Comparison of ENCODE assay signal across 12 cellular contexts in genomic region chr10:22651276-22651980, GRCh38.
DNase-seq lines count a peak whose midpoint lies in the region; ATAC-seq and TF ChIP-seq lines count a peak whose summit lies in the region.
"Had no signal": no experiment of that assay in that cellular context is flagged by ENCODE, and none has a peak within 500 bp of the region (broad histone marks: within the 10 kb centered on the region; RNA-seq: fewer than 3 reads in every experiment).

No MANE protein-coding gene starts in this region.

- no peak for TF ChIP-seq CTCF in lower lobe of right lung (IDR thresholded peaks at IDR 0.05)

- H3K27me3 ChIP-seq in lower lobe of right lung (ENCODE audit: low read depth): no peaks in the 10 kb centered on the region
- H3K27me3 ChIP-seq: right lobe of liver had no signal

- H3K9me3 ChIP-seq in lower lobe of right lung: no peaks in the 10 kb centered on the region
- H3K9me3 ChIP-seq: right lobe of liver had no signal

- intact Hi-C loops in lower lobe of right lung (cut with DNase I): no loop called here

- peak; percentile 24 for DNase-seq in stimulated activated CD4-positive, alpha-beta T cell treated with anti-CD3 and anti-CD28 coated beads, Interleukin-1b, Interleukin-23, amount 100 ng/mL, for 48 hours
- no peak for DNase-seq in stimulated activated CD4-positive, alpha-beta T cell treated with anti-CD3 and anti-CD28 coated beads, Interleukin-12 subunit alpha, Interleukin-12 subunit beta, amount 100 ng/mL, for 4 hours
- DNase-seq in activated CD4-positive, alpha-beta T cell treated with anti-CD3 and anti-CD28 coated beads for 48 hours: peak; percentile 62
- DNase-seq in lower lobe of right lung: peak; percentile 67
- DNase-seq in dedifferentiated amniotic fluid mesenchymal stem cell (ENCODE audit: extremely low spot score): no peak
- DNase-seq in glomerular visceral epithelial cell (ENCODE audit: extremely low spot score): no peak
- DNase-seq in NCI-H2196 treated with DMSO at 0.1 percent for 48 hours (lab: John Stamatoyannopoulos, UW; ENCODE audit: unreplicated experiment): no peak
- no peak for DNase-seq in nucleus accumbens (lab: John Stamatoyannopoulos, UW)
- DNase-seq: left cardiac atrium, NCI-H2227 treated with DMSO at 0.1 percent for 48 hours, right lobe of liver had no signal

- peaks cover 82% of the 10 kb centered on the region for H3K4me1 ChIP-seq in lower lobe of right lung

- ATAC-seq in lower lobe of right lung: peak in 1 of 2 donors; percentile 49

- H3K4me3 ChIP-seq in lower lobe of right lung: no peak overlapping the region
- H3K4me3 ChIP-seq: right lobe of liver, SK-N-MC had no signal

- H3K27ac ChIP-seq in lower lobe of right lung: no peak overlapping the region
- H3K27ac ChIP-seq: right lobe of liver, SK-N-MC had no signal

- H3K36me3 ChIP-seq in lower lobe of right lung: no peaks in the 10 kb centered on the region
- H3K36me3 ChIP-seq: right lobe of liver had no signal

Comparison
In these comparisons a context has a peak if more than half of its experiments do, and no peak if none do; other contexts are left out.
1. DNase-seq: peak in stimulated activated CD4-positive, alpha-beta T cell treated with anti-CD3 and anti-CD28 coated beads, Interleukin-1b, Interleukin-23, amount 100 ng/mL, for 48 hours (single experiment), activated CD4-positive, alpha-beta T cell treated with anti-CD3 and anti-CD28 coated beads for 48 hours (single experiment) and lower lobe of right lung (single experiment); none in stimulated activated CD4-positive, alpha-beta T cell treated with anti-CD3 and anti-CD28 coated beads, Interleukin-12 subunit alpha, Interleukin-12 subunit beta, amount 100 ng/mL, for 4 hours (single experiment), dedifferentiated amniotic fluid mesenchymal stem cell (single experiment), glomerular visceral epithelial cell (single experiment), NCI-H2196 treated with DMSO at 0.1 percent for 48 hours (single experiment) and nucleus accumbens (0 of 56).